ENCODE assay signal across 1 cellular context in genomic region chr12:64674367-64674922, GRCh38.
TF ChIP-seq lines count a peak whose summit lies in the region.

No MANE protein-coding gene starts in this region.

TF ChIP-seq in H1, 55 proteins besides CTCF, POLR2A, EP300 and RAD21 (continued from another document):
- TF ChIP-seq TEAD4 (IDR thresholded peaks at IDR 0.05; ENCODE audit: low read depth, low read length) (no peak), NRF1 (IDR thresholded peaks at IDR 0.05; ENCODE audit: low read depth, low read length) (no peak), SIX5 (IDR thresholded peaks at IDR 0.05; ENCODE audit: low read depth, low read length) (no peak), KDM1A (IDR thresholded peaks at IDR 0.05; ENCODE audit: borderline replicate concordance, low read length) (no peak), GABPA (IDR thresholded peaks at IDR 0.05; ENCODE audit: borderline replicate concordance, insufficient read depth, low read length) (no peak), CEBPB (IDR thresholded peaks at IDR 0.05; ENCODE audit: low read depth, low read length) (no peak), MAFK (IDR thresholded peaks at IDR 0.05; ENCODE audit: low read depth, low read length) (no peak)
